In the genomic region with DNA sequence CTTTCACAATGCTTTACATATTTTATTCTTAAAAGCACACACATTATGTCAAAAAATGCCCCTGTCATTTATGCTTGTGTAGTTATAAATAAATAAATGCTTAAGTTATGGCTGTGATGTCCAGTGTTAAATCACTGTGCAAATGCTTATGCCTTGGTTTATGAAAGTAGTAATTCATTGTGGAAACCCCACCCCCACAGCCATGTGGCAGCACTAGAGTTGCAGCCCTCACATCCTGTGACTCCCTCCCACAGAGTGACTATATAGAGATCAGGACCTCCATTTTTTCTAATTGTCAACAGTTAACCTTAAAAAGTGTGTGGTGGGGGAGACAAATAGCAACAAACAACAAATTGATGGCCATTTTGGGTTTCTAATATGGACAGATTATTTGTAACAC, we compare ENCODE assay signal across 8 cellular contexts. TPM values are rescaled to one million over a fixed set of nuclear protein-coding genes. Genes with fewer than 3 reads are reported as not detected.
A peak's percentile ranks its signal among the peaks of the same experiment; 100 is the strongest.
DNase-seq lines count a peak whose midpoint lies in the region; ATAC-seq lines count a peak whose summit lies in the region.

No MANE protein-coding gene starts in this region.

- DNase-seq in SK-MEL-5 (ENCODE audit: low read depth, low spot score) (peak; percentile 74), NCI-H2171 (lab: John Stamatoyannopoulos, UW) (no peak), cerebellum (ENCODE audit: low spot score) (no peak), HuH-7 (ENCODE audit: low spot score) (no peak)
- peak; percentile 43 for DNase-seq in activated T-helper 9 cell treated with anti-CD3 and anti-CD28 coated beads, Interleukin-2, amount 50 U/mL, for 16 hours (ENCODE audit: low read depth)
- peak; percentile 45 to 64 for DNase-seq in stimulated activated CD4-positive, alpha-beta T cell treated with anti-CD3 and anti-CD28 coated beads, Interleukin-4, amount 100 ng/mL, for 48 hours (ENCODE audit: low read depth in 2 of 2)

- in situ Hi-C loops in SK-MEL-5 (cut with HindIII; ENCODE audit: low pct_unique_long_range_greater_than_20kb, low sequenced_read_pairs), result no loop called here

- ATAC-seq in GM18868 (IDR thresholded peaks at IDR 0.05; ENCODE audit: unreplicated experiment), result peak; percentile 57
- no peak for ATAC-seq in HG03378 (IDR thresholded peaks at IDR 0.05; ENCODE audit: unreplicated experiment)

RNA-seq across cellular contexts. Expression of gene SKAP1, which starts 2.4 kb away (rescaled TPM):
- total RNA-seq in SK-MEL-5 (2014; rRNA removed; shearing (Covaris generic)), result not detected in 2 replicates
- not detected in 2 replicates for polyA plus RNA-seq in SK-MEL-5 (2015; cell fraction: cytosol; rRNA removed)
- polyA plus RNA-seq in SK-MEL-5 (2015; cell fraction: nucleus; rRNA removed), result not detected in 2 replicates
- total RNA-seq in cerebellum, result 0.64 TPM

Comparison
In these comparisons a context has a peak if more than half of its experiments do, and no peak if none do; other contexts are left out.
1. DNase-seq: peak in SK-MEL-5 (single experiment), activated T-helper 9 cell treated with anti-CD3 and anti-CD28 coated beads, Interleukin-2, amount 50 U/mL, for 16 hours (single experiment) and stimulated activated CD4-positive, alpha-beta T cell treated with anti-CD3 and anti-CD28 coated beads, Interleukin-4, amount 100 ng/mL, for 48 hours (2 of 2); none in NCI-H2171 (single experiment), cerebellum (single experiment) and HuH-7 (single experiment).